1 cellular context compared by ENCODE assay signal in genomic region chr22:26689553-26690301, GRCh38.
TF ChIP-seq lines count a peak whose summit lies in the region.

No MANE protein-coding gene starts in this region.

TF ChIP-seq in IMR-90, 13 proteins besides CTCF, POLR2A, EP300 and RAD21:
- TF ChIP-seq SMC3 (IDR thresholded peaks at IDR 0.05; ENCODE audit: low read depth, low read length), result no peak
